2 cellular contexts compared by ENCODE assay signal in genomic region chr10:100907773-100908172, GRCh38.
TF ChIP-seq lines count a peak whose summit lies in the region.

No MANE protein-coding gene starts in this region.

TF ChIP-seq in HepG2, 621 proteins besides CTCF, POLR2A, EP300 and RAD21:
- TF ChIP-seq ZNF597 (CRISPR knock-in tag; IDR thresholded peaks at IDR 0.05) = no peak
- 0 out of 2 replicates have a peak, but pooled peaks have one; percentile 6 for TF ChIP-seq ERF (CRISPR knock-in tag; IDR thresholded peaks at IDR 0.05)

TF ChIP-seq in GM12878, 131 proteins besides CTCF, POLR2A, EP300 and RAD21:
- TF ChIP-seq IKZF2 (IDR thresholded peaks at IDR 0.05) (peak; percentile 48 to 62; a peak in 2 of 4 replicates), PKNOX1 (IDR thresholded peaks at IDR 0.05) (0 out of 2 replicates have a peak, but pooled peaks have one; percentile 22), GATAD2B (conservative IDR thresholded peaks at IDR 0.05; ENCODE audit: low read depth) (peak; percentile 72; the same call in 1 of the 2 replicates), BHLHE40 (IDR thresholded peaks at IDR 0.05; ENCODE audit: borderline replicate concordance in 1 of 2, low read depth in 2 of 2, low read length in 1 of 2) (peak in 1 of 2 experiments; percentile 20; a peak in 1 of 4 replicates), MEF2B (IDR thresholded peaks at IDR 0.05; ENCODE audit: partially characterized antibody, poor library complexity, severe bottlenecking) (peak; percentile 96), BCLAF1 (IDR thresholded peaks at IDR 0.05) (no peak), NR2F1 (conservative IDR thresholded peaks at IDR 0.05) (0 out of 2 replicates have a peak, but pooled peaks have one; percentile 16), CUX1 (IDR thresholded peaks at IDR 0.05; ENCODE audit: insufficient replicate concordance, low read depth, low read length) (peak; percentile 63), DPF2 (IDR thresholded peaks at IDR 0.05) (0 out of 2 replicates have a peak, but pooled peaks have one; percentile 32), IKZF1 (conservative IDR thresholded peaks at IDR 0.05) (peak; percentile 59), ATF7 (IDR thresholded peaks at IDR 0.05; ENCODE audit: low read depth) (peak; percentile 80), ZNF687 (IDR thresholded peaks at IDR 0.05) (peak; percentile 47; the same call in 1 of the 2 replicates), HSF1 (IDR thresholded peaks at IDR 0.05; ENCODE audit: low read depth, low read length) (no peak), KAT2A (conservative IDR thresholded peaks at IDR 0.05; ENCODE audit: control insufficient read depth, low read depth, low read length) (no peak), SKIL (IDR thresholded peaks at IDR 0.05; ENCODE audit: low read depth, poor library complexity, severe bottlenecking) (peak; percentile 48)
